Comparison of ENCODE assay signal across 12 cellular contexts in genomic region chr16:66844009-66844341, GRCh38. TPM values are rescaled to one million over a fixed set of nuclear protein-coding genes. Genes with fewer than 3 reads are reported as not detected.
DNase-seq lines count a peak whose midpoint lies in the region.
"Had no signal": no experiment of that assay in that cellular context is flagged by ENCODE, and none has a peak within 500 bp of the region (broad histone marks: within the 10 kb centered on the region; RNA-seq: fewer than 3 reads in every experiment).

No MANE protein-coding gene starts in this region.

- H3K36me3 ChIP-seq in skeletal muscle satellite cell (ENCODE audit: insufficient read depth, low read length) = no peaks in the 10 kb centered on the region

- no peak overlapping the region for H3K4me3 ChIP-seq in skeletal muscle satellite cell (ENCODE audit: low read length)

- H3K27me3 Mint-ChIP-seq in T-helper 1 cell treated with Interleukin-12 subunit alpha and Interleukin-12 subunit beta and Interleukin-4 antibody, amounts not matched to agents 30 μg/mL and 1 μg/mL, for 36 hours (ENCODE audit: low read depth) = peaks cover 57% of the 10 kb centered on the region
- peaks cover 43% of the 10 kb centered on the region for H3K27me3 Mint-ChIP-seq in activated T-helper 1 cell treated with anti-CD3 and anti-CD28 coated beads, Interleukin-12 subunit alpha, Interleukin-12 subunit beta, Interleukin-2, Interleukin-4 antibody, amounts not matched to agents 30 ng/mL and 10 ng/mL and 1 ng/mL, durations not matched to agents 14 hours and 24 hours and 36 hours (ENCODE audit: insufficient read depth)

- no peaks in the 10 kb centered on the region for H3K9me3 Mint-ChIP-seq in T-helper 1 cell treated with Interleukin-12 subunit alpha and Interleukin-12 subunit beta and Interleukin-4 antibody, amounts not matched to agents 30 μg/mL and 1 μg/mL, for 36 hours
- no peaks in the 10 kb centered on the region for H3K9me3 Mint-ChIP-seq in activated T-helper 1 cell treated with anti-CD3 and anti-CD28 coated beads, Interleukin-12 subunit alpha, Interleukin-12 subunit beta, Interleukin-2, Interleukin-4 antibody, amounts not matched to agents 30 ng/mL and 10 ng/mL and 1 ng/mL, durations not matched to agents 14 hours and 24 hours and 36 hours

- H3K4me1 Mint-ChIP-seq in T-helper 1 cell treated with Interleukin-12 subunit alpha and Interleukin-12 subunit beta and Interleukin-4 antibody, amounts not matched to agents 30 μg/mL and 1 μg/mL, for 36 hours (ENCODE audit: low read depth) = peaks cover 13% of the 10 kb centered on the region
- H3K4me1 Mint-ChIP-seq in activated T-helper 1 cell treated with anti-CD3 and anti-CD28 coated beads, Interleukin-12 subunit alpha, Interleukin-12 subunit beta, Interleukin-2, Interleukin-4 antibody, amounts not matched to agents 30 ng/mL and 10 ng/mL and 1 ng/mL, durations not matched to agents 14 hours and 24 hours and 36 hours (ENCODE audit: low read depth) = peaks cover 15% of the 10 kb centered on the region

- H3K4me1 ChIP-seq in skeletal muscle satellite cell (ENCODE audit: control insufficient read depth, insufficient read depth, low read length) = peaks cover 20% of the 10 kb centered on the region

- H3K9me3 ChIP-seq in skeletal muscle satellite cell (replicated peaks; ENCODE audit: low read length) = no peaks in the 10 kb centered on the region

- H3K4me2 ChIP-seq in skeletal muscle satellite cell (ENCODE audit: low read length) = peak overlapping the region; percentile 79

- H3K4me3 Mint-ChIP-seq in T-helper 1 cell treated with Interleukin-12 subunit alpha and Interleukin-12 subunit beta and Interleukin-4 antibody, amounts not matched to agents 30 μg/mL and 1 μg/mL, for 36 hours = peak overlapping the region; percentile 62
- peak overlapping the region; percentile 53 for H3K4me3 Mint-ChIP-seq in activated T-helper 1 cell treated with anti-CD3 and anti-CD28 coated beads, Interleukin-12 subunit alpha, Interleukin-12 subunit beta, Interleukin-2, Interleukin-4 antibody, amounts not matched to agents 30 ng/mL and 10 ng/mL and 1 ng/mL, durations not matched to agents 14 hours and 24 hours and 36 hours

- no peak overlapping the region for H3K27ac Mint-ChIP-seq in T-helper 1 cell treated with Interleukin-12 subunit alpha and Interleukin-12 subunit beta and Interleukin-4 antibody, amounts not matched to agents 30 μg/mL and 1 μg/mL, for 36 hours
- H3K27ac Mint-ChIP-seq in activated T-helper 1 cell treated with anti-CD3 and anti-CD28 coated beads, Interleukin-12 subunit alpha, Interleukin-12 subunit beta, Interleukin-2, Interleukin-4 antibody, amounts not matched to agents 30 ng/mL and 10 ng/mL and 1 ng/mL, durations not matched to agents 14 hours and 24 hours and 36 hours = peak overlapping the region; percentile 56

- peaks cover 67% of the 10 kb centered on the region for H3K27me3 ChIP-seq in skeletal muscle satellite cell (ENCODE audit: control insufficient read depth, insufficient read depth, low read length)

- no peak overlapping the region for H3K9ac ChIP-seq in skeletal muscle satellite cell (ENCODE audit: low read depth, low read length)

- DNase-seq in T-helper 1 cell = no peak
- DNase-seq in activated T-helper 1 cell treated with anti-CD3 and anti-CD28 coated beads, Interleukin-12 subunit alpha, Interleukin-12 subunit beta, Interleukin-2, Interleukin-4 antibody, amounts not matched to agents 30 ng/mL and 10 ng/mL and 1 ng/mL, durations not matched to agents 14 hours and 24 hours and 36 hours (ENCODE audit: low spot score) = no peak
- DNase-seq in iPS-NIHi7 (ENCODE audit: extremely low spot score) = peak; percentile 53
- DNase-seq in HuH-7 (ENCODE audit: low spot score) = no peak
- DNase-seq in NCI-H748 treated with DMSO at 0.1 percent for 48 hours (lab: John Stamatoyannopoulos, UW) = no peak
- DNase-seq in C1 segment of cervical spinal cord (lab: John Stamatoyannopoulos, UW) = no peak
- DNase-seq: activated CD4-positive, CD25-positive, alpha-beta regulatory T cell had no signal

- H3K36me3 Mint-ChIP-seq in T-helper 1 cell treated with Interleukin-12 subunit alpha and Interleukin-12 subunit beta and Interleukin-4 antibody, amounts not matched to agents 30 μg/mL and 1 μg/mL, for 36 hours (ENCODE audit: low read depth) = no peaks in the 10 kb centered on the region
- H3K36me3 Mint-ChIP-seq in activated T-helper 1 cell treated with anti-CD3 and anti-CD28 coated beads, Interleukin-12 subunit alpha, Interleukin-12 subunit beta, Interleukin-2, Interleukin-4 antibody, amounts not matched to agents 30 ng/mL and 10 ng/mL and 1 ng/mL, durations not matched to agents 14 hours and 24 hours and 36 hours (ENCODE audit: low read depth) = no peaks in the 10 kb centered on the region

- intact Hi-C loops in activated T-helper 1 cell treated with anti-CD3 and anti-CD28 coated beads, Interleukin-12 subunit alpha, Interleukin-12 subunit beta, Interleukin-2, Interleukin-4 antibody, amounts not matched to agents 30 ng/mL and 10 ng/mL and 1 ng/mL, durations not matched to agents 14 hours and 24 hours and 36 hours (cut with micrococcal nuclease) = no loop called here

RNA-seq across cellular contexts. Expression of gene CA7, which starts 0.2 kb away (rescaled TPM):
- 0.13 and 0.39 TPM in 2 replicates for total RNA-seq in activated T-helper 1 cell treated with anti-CD3 and anti-CD28 coated beads, Interleukin-12 subunit alpha, Interleukin-12 subunit beta, Interleukin-2, Interleukin-4 antibody, amounts not matched to agents 30 ng/mL and 10 ng/mL and 1 ng/mL, durations not matched to agents 14 hours and 24 hours and 36 hours
- not detected in 2 replicates for total RNA-seq in skeletal muscle satellite cell (2012; rRNA removed)
- total RNA-seq: A172, M059J, subcutaneous adipose tissue had no signal

RNA-seq across cellular contexts. Expression of gene NAE1, which starts 13.2 kb away (rescaled TPM):
- total RNA-seq in activated T-helper 1 cell treated with anti-CD3 and anti-CD28 coated beads, Interleukin-12 subunit alpha, Interleukin-12 subunit beta, Interleukin-2, Interleukin-4 antibody, amounts not matched to agents 30 ng/mL and 10 ng/mL and 1 ng/mL, durations not matched to agents 14 hours and 24 hours and 36 hours = 114 and 120 TPM in 2 replicates
- 70.2 and 78.0 TPM in 2 replicates for total RNA-seq in skeletal muscle satellite cell (2012; rRNA removed)

RNA-seq across cellular contexts. Expression of gene PDP2, which starts 36.3 kb away (rescaled TPM):
- 43.3 and 52.2 TPM in 2 replicates for total RNA-seq in activated T-helper 1 cell treated with anti-CD3 and anti-CD28 coated beads, Interleukin-12 subunit alpha, Interleukin-12 subunit beta, Interleukin-2, Interleukin-4 antibody, amounts not matched to agents 30 ng/mL and 10 ng/mL and 1 ng/mL, durations not matched to agents 14 hours and 24 hours and 36 hours
- total RNA-seq in skeletal muscle satellite cell (2012; rRNA removed) = 17.3 and 17.7 TPM in 2 replicates

RNA-seq across cellular contexts. Expression of gene TERB1, which starts 42.6 kb away (rescaled TPM):
- 0.29 TPM in 1 of 2 replicates, not detected in the other for total RNA-seq in activated T-helper 1 cell treated with anti-CD3 and anti-CD28 coated beads, Interleukin-12 subunit alpha, Interleukin-12 subunit beta, Interleukin-2, Interleukin-4 antibody, amounts not matched to agents 30 ng/mL and 10 ng/mL and 1 ng/mL, durations not matched to agents 14 hours and 24 hours and 36 hours
- total RNA-seq in skeletal muscle satellite cell (2012; rRNA removed) = 0.25 TPM in 1 of 2 replicates, not detected in the other
- total RNA-seq: A172, M059J had no signal
